Comparison of ENCODE assay signal across 8 cellular contexts in the genomic region with DNA sequence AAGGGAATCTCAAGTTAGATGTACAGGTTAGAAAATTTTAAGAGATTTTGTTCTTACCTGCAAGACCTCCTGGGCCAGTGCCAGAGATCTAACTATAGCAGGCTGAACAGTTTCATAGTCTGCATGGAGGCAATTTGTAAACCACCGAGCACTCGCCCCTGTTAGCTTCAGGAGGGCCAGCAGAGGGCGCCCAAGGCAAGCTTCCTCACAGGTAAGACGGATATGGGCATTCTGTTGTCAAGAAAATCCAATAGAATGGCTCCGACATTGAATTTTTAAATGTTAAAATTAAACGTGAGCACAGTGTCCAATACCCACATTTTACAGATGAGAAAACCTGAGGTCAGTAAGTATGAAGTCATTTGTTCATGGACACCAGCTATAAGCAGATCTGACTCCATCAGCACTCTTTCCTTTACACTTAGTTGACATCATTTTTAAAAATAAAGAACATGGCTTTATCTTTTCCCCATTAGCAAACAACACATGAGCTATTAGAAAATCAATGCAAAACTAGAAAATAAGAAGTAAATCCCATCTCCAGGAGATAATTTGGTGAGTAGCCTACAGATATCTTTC. TPM values are rescaled to one million over a fixed set of nuclear protein-coding genes. Genes with fewer than 3 reads are reported as not detected.
DNase-seq lines count a peak whose midpoint lies in the region; ATAC-seq and TF ChIP-seq lines count a peak whose summit lies in the region.

No MANE protein-coding gene starts in this region.

- H3K79me2 ChIP-seq in GM23338 (replicated peaks; ENCODE audit: insufficient read depth), result no peaks in the 10 kb centered on the region

- H3K27me3 ChIP-seq in GM23338 (ENCODE audit: insufficient read depth) (no peaks in the 10 kb centered on the region), SJCRH30 (no peaks in the 10 kb centered on the region), gastroesophageal sphincter (peaks cover 7% of the 10 kb centered on the region), ovary (no peaks in the 10 kb centered on the region), tibial artery (peaks cover 0 to 12% of the 10 kb centered on the region in 2 donors)

- no peak overlapping the region for H3K4me2 ChIP-seq in GM23338

- H3K27ac Mint-ChIP-seq in GM23338, result no peak overlapping the region

- intact Hi-C loops in ovary (cut with DNase I) (loop anchor here in 1 of 4 donors (10.0 kb wide), 1 partner anchor 64 kb away; no protein-coding TSS in a partner anchor), tibial artery (cut with DNase I; ENCODE audit: low total_unique reads) (no loop called here)

- H3K27me3 Mint-ChIP-seq in GM23338 (ENCODE audit: insufficient read depth, low read depth, poor library complexity), result no peaks in the 10 kb centered on the region

- H3K9me3 ChIP-seq in SJCRH30 (replicated peaks) (no peaks in the 10 kb centered on the region), gastroesophageal sphincter (no peaks in the 10 kb centered on the region), ovary (no peaks in the 10 kb centered on the region), tibial artery (no peaks in the 10 kb centered on the region)

- H3K4me3 Mint-ChIP-seq in GM23338, result no peak overlapping the region

- H3K4me1 ChIP-seq in GM23338 (ENCODE audit: insufficient read depth), result no peaks in the 10 kb centered on the region
- H3K4me1 ChIP-seq in SJCRH30, result 0 out of 2 replicates have a peak, but pooled peaks cover 3% of the 10 kb centered on the region
- peaks cover 0 to 4% (median 0%) of the 10 kb centered on the region in 3 donors for H3K4me1 ChIP-seq in gastroesophageal sphincter
- no peaks in the 10 kb centered on the region for H3K4me1 ChIP-seq in ovary (ENCODE audit: insufficient read depth)
- no peaks in the 10 kb centered on the region for H3K4me1 ChIP-seq in tibial artery

- H3K4me1 Mint-ChIP-seq in GM23338, result no peaks in the 10 kb centered on the region

- no peaks in the 10 kb centered on the region for H3K9me2 ChIP-seq in GM23338 (ENCODE audit: insufficient read depth)

- H3K9me3 Mint-ChIP-seq in GM23338, result no peaks in the 10 kb centered on the region

- TF ChIP-seq CTCF in GM23338 (conservative IDR thresholded peaks at IDR 0.05; ENCODE audit: low read depth in 2 of 2) (peak; percentile 89 to 95), gastroesophageal sphincter (IDR thresholded peaks at IDR 0.05) (peak; percentile 50 to 89 (median 57)), ovary (IDR thresholded peaks at IDR 0.05) (peak; percentile 52 to 56 (median 54)), tibial artery (IDR thresholded peaks at IDR 0.05) (peak; percentile 64 to 86)

- no peaks in the 10 kb centered on the region for H3K36me3 ChIP-seq in GM23338 (ENCODE audit: insufficient read depth)
- no peaks in the 10 kb centered on the region for H3K36me3 ChIP-seq in SJCRH30
- no peaks in the 10 kb centered on the region for H3K36me3 ChIP-seq in gastroesophageal sphincter
- no peaks in the 10 kb centered on the region for H3K36me3 ChIP-seq in ovary
- H3K36me3 ChIP-seq in tibial artery, result no peaks in the 10 kb centered on the region

- H2AFZ ChIP-seq in GM23338, result 0 out of 2 replicates have a peak overlapping the region, but pooled peaks have one; percentile 28

- TF ChIP-seq EP300 in gastroesophageal sphincter (IDR thresholded peaks at IDR 0.05), result no peak
- no peak for TF ChIP-seq EP300 in ovary (IDR thresholded peaks at IDR 0.05)

- ATAC-seq in GM23338 (peak; percentile 96), gastroesophageal sphincter (peak; percentile 58)

- H4K20me1 ChIP-seq in GM23338 (replicated peaks; ENCODE audit: insufficient read depth), result no peaks in the 10 kb centered on the region

- no peak for TF ChIP-seq POLR2A in gastroesophageal sphincter (IDR thresholded peaks at IDR 0.05)
- no peak for TF ChIP-seq POLR2A in ovary (IDR thresholded peaks at IDR 0.05)

- no peak overlapping the region for H3K4me3 ChIP-seq in GM23338
- peak overlapping the region; percentile 14; the same call in 1 of the 2 replicates for H3K4me3 ChIP-seq in SJCRH30
- H3K4me3 ChIP-seq in gastroesophageal sphincter, result no peak overlapping the region
- H3K4me3 ChIP-seq in ovary, result no peak overlapping the region
- no peak overlapping the region for H3K4me3 ChIP-seq in tibial artery

- no peaks in the 10 kb centered on the region for H3K36me3 Mint-ChIP-seq in GM23338 (ENCODE audit: low read depth)

- H3F3A ChIP-seq in GM23338 (replicated peaks; ENCODE audit: low read depth), result no peaks in the 10 kb centered on the region

- WGBS in gastroesophageal sphincter (ENCODE audit: low coverage in 1 of 2), 2 donors, result 0 to 1% methylated on average over 4 to 6 of the region's 6 CpGs
- WGBS in ovary, 3 donors, result 0 to 1% (median 1%) methylated on average over 6 of the region's 6 CpGs

- DNase-seq in DMS153 (lab: John Stamatoyannopoulos, UW), result peak; percentile 9
- peak; percentile 80 for DNase-seq in GM23338 (ENCODE audit: low spot score)
- DNase-seq in NAMALWA (ENCODE audit: low spot score), result peak; percentile 76
- peak; percentile 64 to 89 for DNase-seq in SJCRH30
- DNase-seq in activated effector memory CD4-positive, alpha-beta T cell treated with anti-CD3 and anti-CD28 coated beads, Interleukin-2, amount 50 U/mL, for 16 hours, result peak; percentile 87
- DNase-seq in ovary, result peak; percentile 58 to 82 (median 70)
- DNase-seq in tibial artery, result peak; percentile 46 to 77

- H3K27ac ChIP-seq in GM23338 (ENCODE audit: low read depth), result no peak overlapping the region
- no peak overlapping the region for H3K27ac ChIP-seq in SJCRH30
- no peak overlapping the region for H3K27ac ChIP-seq in gastroesophageal sphincter
- no peak overlapping the region for H3K27ac ChIP-seq in ovary
- no peak overlapping the region for H3K27ac ChIP-seq in tibial artery

TF ChIP-seq in GM23338, 12 proteins besides CTCF, POLR2A, EP300 and RAD21 (continues in another document):
- TF ChIP-seq ZNF114 (CRISPR knock-in tag; IDR thresholded peaks at IDR 0.05) (no peak), EZH2 (IDR thresholded peaks at IDR 0.05; ENCODE audit: low read depth, unreplicated experiment) (no peak), NANOG (IDR thresholded peaks at IDR 0.05; ENCODE audit: borderline replicate concordance) (no peak), ZNF331 (CRISPR knock-in tag; IDR thresholded peaks at IDR 0.05; ENCODE audit: low read depth) (no peak), CREB1 (CRISPR knock-in tag; IDR thresholded peaks at IDR 0.05; ENCODE audit: low read depth) (no peak), JUNB (IDR thresholded peaks at IDR 0.05; ENCODE audit: unreplicated experiment) (no peak), STAT1 (IDR thresholded peaks at IDR 0.05; ENCODE audit: unreplicated experiment) (no peak), EZH2phosphoT487 (IDR thresholded peaks at IDR 0.05; ENCODE audit: unreplicated experiment) (no peak), POLR2AphosphoS5 (IDR thresholded peaks at IDR 0.05; ENCODE audit: low read depth) (no peak)
- TF ChIP-seq, protein P1, sequence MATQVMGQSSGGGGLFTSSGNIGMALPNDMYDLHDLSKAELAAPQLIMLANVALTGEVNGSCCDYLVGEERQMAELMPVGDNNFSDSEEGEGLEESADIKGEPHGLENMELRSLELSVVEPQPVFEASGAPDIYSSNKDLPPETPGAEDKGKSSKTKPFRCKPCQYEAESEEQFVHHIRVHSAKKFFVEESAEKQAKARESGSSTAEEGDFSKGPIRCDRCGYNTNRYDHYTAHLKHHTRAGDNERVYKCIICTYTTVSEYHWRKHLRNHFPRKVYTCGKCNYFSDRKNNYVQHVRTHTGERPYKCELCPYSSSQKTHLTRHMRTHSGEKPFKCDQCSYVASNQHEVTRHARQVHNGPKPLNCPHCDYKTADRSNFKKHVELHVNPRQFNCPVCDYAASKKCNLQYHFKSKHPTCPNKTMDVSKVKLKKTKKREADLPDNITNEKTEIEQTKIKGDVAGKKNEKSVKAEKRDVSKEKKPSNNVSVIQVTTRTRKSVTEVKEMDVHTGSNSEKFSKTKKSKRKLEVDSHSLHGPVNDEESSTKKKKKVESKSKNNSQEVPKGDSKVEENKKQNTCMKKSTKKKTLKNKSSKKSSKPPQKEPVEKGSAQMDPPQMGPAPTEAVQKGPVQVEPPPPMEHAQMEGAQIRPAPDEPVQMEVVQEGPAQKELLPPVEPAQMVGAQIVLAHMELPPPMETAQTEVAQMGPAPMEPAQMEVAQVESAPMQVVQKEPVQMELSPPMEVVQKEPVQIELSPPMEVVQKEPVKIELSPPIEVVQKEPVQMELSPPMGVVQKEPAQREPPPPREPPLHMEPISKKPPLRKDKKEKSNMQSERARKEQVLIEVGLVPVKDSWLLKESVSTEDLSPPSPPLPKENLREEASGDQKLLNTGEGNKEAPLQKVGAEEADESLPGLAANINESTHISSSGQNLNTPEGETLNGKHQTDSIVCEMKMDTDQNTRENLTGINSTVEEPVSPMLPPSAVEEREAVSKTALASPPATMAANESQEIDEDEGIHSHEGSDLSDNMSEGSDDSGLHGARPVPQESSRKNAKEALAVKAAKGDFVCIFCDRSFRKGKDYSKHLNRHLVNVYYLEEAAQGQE (IDR thresholded peaks at IDR 0.05; ENCODE audit: unreplicated experiment), result no peak
- TF ChIP-seq, protein P2, sequence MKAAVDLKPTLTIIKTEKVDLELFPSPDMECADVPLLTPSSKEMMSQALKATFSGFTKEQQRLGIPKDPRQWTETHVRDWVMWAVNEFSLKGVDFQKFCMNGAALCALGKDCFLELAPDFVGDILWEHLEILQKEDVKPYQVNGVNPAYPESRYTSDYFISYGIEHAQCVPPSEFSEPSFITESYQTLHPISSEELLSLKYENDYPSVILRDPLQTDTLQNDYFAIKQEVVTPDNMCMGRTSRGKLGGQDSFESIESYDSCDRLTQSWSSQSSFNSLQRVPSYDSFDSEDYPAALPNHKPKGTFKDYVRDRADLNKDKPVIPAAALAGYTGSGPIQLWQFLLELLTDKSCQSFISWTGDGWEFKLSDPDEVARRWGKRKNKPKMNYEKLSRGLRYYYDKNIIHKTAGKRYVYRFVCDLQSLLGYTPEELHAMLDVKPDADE (IDR thresholded peaks at IDR 0.05), result no peak

RNA-seq across cellular contexts. Expression of gene REG4, which starts 2.2 kb away (rescaled TPM):
- total RNA-seq in GM23338 (2014; rRNA removed; shearing (Covaris generic)), result not detected in 2 replicates
- polyA plus RNA-seq in GM23338 (2016; fragmentation: Nextera tagmentation; extraction: Ambion mirVana) (not detected in 2 replicates), ovary (not detected)
- total RNA-seq in SJCRH30 (2014; rRNA removed; shearing (Covaris generic)), result 0.08 TPM in 1 of 2 replicates, not detected in the other
- total RNA-seq in gastroesophageal sphincter (not detected), ovary (1 to 10 TPM in 1 of 7 donors, under 1 TPM in 1, not detected in 5; 0.36 to 2.4 TPM)

RNA-seq across cellular contexts. Expression of gene HMGCS2, which starts 40.4 kb away (rescaled TPM):
- not detected in 2 replicates for total RNA-seq in GM23338 (2014; rRNA removed; shearing (Covaris generic))
- polyA plus RNA-seq in GM23338 (2016; fragmentation: Nextera tagmentation; extraction: Ambion mirVana) (not detected in 2 replicates), ovary (under 1 TPM; 0.15 to 0.17 TPM)
- not detected in 2 replicates for total RNA-seq in SJCRH30 (2014; rRNA removed; shearing (Covaris generic))
- total RNA-seq in gastroesophageal sphincter (1 to 10 TPM in 1 of 4 donors, under 1 TPM in 1, not detected in 2; 0.15 to 3.4 TPM), ovary (1 to 10 TPM in 1 of 7 donors, under 1 TPM in 4, not detected in 2; 0.12 to 1.7 (median 0.48) TPM)

Comparison
In these comparisons a context has a peak if more than half of its experiments do, and no peak if none do; other contexts are left out.
1. DNase-seq: peak in every context shown above with its lines; median percentile 87 in activated effector memory CD4-positive, alpha-beta T cell treated with anti-CD3 and anti-CD28 coated beads, Interleukin-2, amount 50 U/mL, for 16 hours; 80 in GM23338; 76 in SJCRH30; 76 in NAMALWA; 70 in ovary; 62 in tibial artery; 9 in DMS153.